11 cellular contexts compared by ENCODE assay signal in the genomic region with DNA sequence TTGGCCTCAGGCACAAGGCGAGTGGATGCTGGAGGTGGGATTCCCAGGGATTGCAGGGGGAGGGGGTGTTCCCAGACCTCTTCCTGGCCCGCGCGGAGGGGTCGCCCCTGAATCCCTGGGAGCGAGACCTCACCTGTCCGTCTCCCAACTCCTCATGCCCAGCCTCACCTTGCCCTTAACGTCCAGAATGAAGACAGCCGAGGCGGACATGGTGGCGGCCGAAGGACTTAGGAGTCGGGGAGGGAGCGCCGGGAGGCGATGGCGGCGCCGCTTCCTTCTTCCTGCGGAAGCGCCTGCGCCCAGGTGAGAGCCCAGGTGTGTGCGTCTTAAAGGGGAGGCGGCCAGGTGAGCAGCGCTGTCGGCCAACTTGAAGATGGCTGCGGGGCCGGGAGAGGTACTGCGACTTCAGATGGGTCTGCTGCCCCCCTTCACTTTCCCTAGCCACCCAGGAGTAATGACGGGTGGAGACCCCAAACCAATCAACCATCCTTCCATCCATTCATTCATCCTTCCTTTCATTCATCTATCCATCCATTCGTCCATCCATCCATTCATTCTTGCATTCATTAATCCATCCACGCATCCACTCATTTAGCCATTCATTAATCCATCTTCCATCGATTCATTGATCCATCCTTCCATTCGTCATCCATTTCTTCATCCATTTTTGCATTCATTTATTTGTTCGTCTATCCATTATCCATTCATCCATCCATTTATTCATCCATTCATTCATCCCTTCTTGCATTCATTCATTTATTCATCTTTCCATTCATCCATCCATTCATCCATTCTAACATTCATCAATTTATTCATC. TPM values are rescaled to one million over a fixed set of nuclear protein-coding genes. Genes with fewer than 3 reads are reported as not detected.
DNase-seq lines count a peak whose midpoint lies in the region; ATAC-seq and TF ChIP-seq lines count a peak whose summit lies in the region.
"Had no signal": no experiment of that assay in that cellular context is flagged by ENCODE, and none has a peak within 500 bp of the region (broad histone marks: within the 10 kb centered on the region; RNA-seq: fewer than 3 reads in every experiment).

A gene (minus strand): TSS at position 291 of the 817 bp plus-strand sequence. CDS start 81 bp downstream, at position 210.

- H3K9me3 ChIP-seq in parathyroid adenoma (ENCODE audit: control insufficient read depth, low read length) (no peaks in the 10 kb centered on the region), sigmoid colon (no peaks in the 10 kb centered on the region)
- H3K9me3 ChIP-seq: ascending aorta had no signal

- no peak for TF ChIP-seq POLR2A in sigmoid colon (IDR thresholded peaks at IDR 0.05)

- TF ChIP-seq EP300 in sigmoid colon (IDR thresholded peaks at IDR 0.05) = no peak

- peak within 1 kb of the TSS; percentile 91 for H2AFZ ChIP-seq in parathyroid adenoma

- whole genome bisulfite sequencing in sigmoid colon, 2 donors = 14 to 28% methylated on average over 35 of the region's 35 CpGs

- H3K4me1 ChIP-seq in foreskin keratinocyte = no peaks in the 10 kb centered on the region
- H3K4me1 ChIP-seq in parathyroid adenoma = no peaks in the 10 kb centered on the region
- no peaks in the 10 kb centered on the region for H3K4me1 ChIP-seq in sigmoid colon
- H3K4me1 ChIP-seq: ascending aorta had no signal

- H3K27me3 ChIP-seq in foreskin keratinocyte = no peaks in the 10 kb centered on the region
- H3K27me3 ChIP-seq in parathyroid adenoma (ENCODE audit: control insufficient read depth, insufficient read depth, low read length) = no peaks in the 10 kb centered on the region
- peaks cover 0 to 37% (median 28%) of the 10 kb centered on the region in 3 donors for H3K27me3 ChIP-seq in sigmoid colon
- H3K27me3 ChIP-seq: ascending aorta had no signal

- H3K4me2 ChIP-seq in parathyroid adenoma (ENCODE audit: low read length) = peak within 1 kb of the TSS; percentile 58

- TF ChIP-seq CTCF in foreskin keratinocyte (conservative IDR thresholded peaks at IDR 0.05) (no peak), parathyroid adenoma (IDR thresholded peaks at IDR 0.05) (no peak), sigmoid colon (IDR thresholded peaks at IDR 0.05) (no peak)

- peak within 1 kb of the TSS; percentile 70 for H3K4me3 ChIP-seq in parathyroid adenoma (ENCODE audit: low read depth, low read length)
- H3K4me3 ChIP-seq in sigmoid colon = peak within 1 kb of the TSS in 1 of 4 donors; percentile 7
- H3K4me3 ChIP-seq: ascending aorta had no signal

- H3K79me2 ChIP-seq in parathyroid adenoma = no peaks in the 10 kb centered on the region

- peak; percentile 76 for ATAC-seq in foreskin keratinocyte
- ATAC-seq in HG03095 (IDR thresholded peaks at IDR 0.05; ENCODE audit: unreplicated experiment) = no peak
- ATAC-seq in HG03378 (IDR thresholded peaks at IDR 0.05; ENCODE audit: unreplicated experiment) = no peak

- DNase-seq in DMS53 treated with DMSO at 0.1 percent for 48 hours (lab: John Stamatoyannopoulos, UW; ENCODE audit: unreplicated experiment) = peak; percentile 26
- peak; percentile 76 for DNase-seq in NCI-H510A (lab: John Stamatoyannopoulos, UW)
- peak in 1 of 2 donors; percentile 54 for DNase-seq in foreskin keratinocyte
- DNase-seq in NCI-H226 = no peak
- DNase-seq in sigmoid colon = no peak
- DNase-seq: NCI-H446, T-helper 1 cell had no signal

- intact Hi-C loops in sigmoid colon (cut with DNase I) = no loop called here

- H3K27ac ChIP-seq in foreskin keratinocyte (peak within 1 kb of the TSS; percentile 41), parathyroid adenoma (peak within 1 kb of the TSS; percentile 61), sigmoid colon (no peak within 1 kb of the TSS)
- H3K27ac ChIP-seq: ascending aorta had no signal

- H3K36me3 ChIP-seq in parathyroid adenoma (ENCODE audit: control insufficient read depth, insufficient read depth, low read length) (no peaks in the 10 kb centered on the region), sigmoid colon (no peaks in the 10 kb centered on the region)
- H3K36me3 ChIP-seq: ascending aorta had no signal

- peak within 1 kb of the TSS; percentile 57 for H3K9ac ChIP-seq in parathyroid adenoma

RNA-seq across cellular contexts. Expression of the gene that starts here (rescaled TPM):
- 86.6 and 117 TPM in 2 replicates for total RNA-seq in foreskin keratinocyte
- polyA plus RNA-seq in foreskin keratinocyte = 99.1 and 112 TPM in 2 replicates
- total RNA-seq in sigmoid colon = 1 to 10 TPM in 2 of 4 donors, not detected in 2; 1.1 to 3.0 TPM
- polyA plus RNA-seq in sigmoid colon = 100 to 1,000 TPM in 2 of 3 donors, 10 to 100 TPM in 1; 95.8 to 178 (median 150) TPM
- total RNA-seq: ascending aorta had no signal

Comparison
In these comparisons a context has a peak if more than half of its experiments do, and no peak if none do; other contexts are left out.
1. RNA of the gene that starts here (total RNA-seq): 86.6 to 117 TPM in foreskin keratinocyte; 1.1 to 3.0 TPM in sigmoid colon; every median in the first group is over 10 times any median in the second.
2. DNase-seq: peak in DMS53 treated with DMSO at 0.1 percent for 48 hours (single experiment) and NCI-H510A (single experiment); none in NCI-H226 (single experiment) and sigmoid colon (single experiment).
3. H3K27ac ChIP-seq: peak in foreskin keratinocyte (single experiment) and parathyroid adenoma (single experiment); none in sigmoid colon (0 of 4).